1 cellular context compared by ENCODE assay signal in genomic region chr5:55570026-55570425, GRCh38.
TF ChIP-seq lines count a peak whose summit lies in the region.

No MANE protein-coding gene starts in this region.

TF ChIP-seq in H1, 55 proteins besides CTCF, POLR2A, EP300 and RAD21 (continued from another document):
- no peak for TF ChIP-seq EGR1 (IDR thresholded peaks at IDR 0.05; ENCODE audit: borderline replicate concordance, low read depth, low read length)
- TF ChIP-seq, protein P1, sequence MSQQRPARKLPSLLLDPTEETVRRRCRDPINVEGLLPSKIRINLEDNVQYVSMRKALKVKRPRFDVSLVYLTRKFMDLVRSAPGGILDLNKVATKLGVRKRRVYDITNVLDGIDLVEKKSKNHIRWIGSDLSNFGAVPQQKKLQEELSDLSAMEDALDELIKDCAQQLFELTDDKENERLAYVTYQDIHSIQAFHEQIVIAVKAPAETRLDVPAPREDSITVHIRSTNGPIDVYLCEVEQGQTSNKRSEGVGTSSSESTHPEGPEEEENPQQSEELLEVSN (IDR thresholded peaks at IDR 0.05), result no peak
- no peak for TF ChIP-seq TAF1 (IDR thresholded peaks at IDR 0.05; ENCODE audit: low read depth, low read length)
- no peak for TF ChIP-seq JUN (IDR thresholded peaks at IDR 0.05; ENCODE audit: low read depth, low read length)
- no peak for TF ChIP-seq SRF (IDR thresholded peaks at IDR 0.05; ENCODE audit: low read depth, low read length)
- no peak for TF ChIP-seq CHD2 (IDR thresholded peaks at IDR 0.05; ENCODE audit: low read length)
- no peak for TF ChIP-seq NANOG (IDR thresholded peaks at IDR 0.05; ENCODE audit: insufficient read depth, low read depth, low read length, poor library complexity, severe bottlenecking)
- no peak for TF ChIP-seq SP2 (IDR thresholded peaks at IDR 0.05; ENCODE audit: low read length)
- no peak for TF ChIP-seq EZH2 (IDR thresholded peaks at IDR 0.05; ENCODE audit: low read depth, low read length, severe bottlenecking)
- TF ChIP-seq RBBP5 (IDR thresholded peaks at IDR 0.05; ENCODE audit: borderline replicate concordance, low read depth, low read length), result no peak
- TF ChIP-seq, protein P2, sequence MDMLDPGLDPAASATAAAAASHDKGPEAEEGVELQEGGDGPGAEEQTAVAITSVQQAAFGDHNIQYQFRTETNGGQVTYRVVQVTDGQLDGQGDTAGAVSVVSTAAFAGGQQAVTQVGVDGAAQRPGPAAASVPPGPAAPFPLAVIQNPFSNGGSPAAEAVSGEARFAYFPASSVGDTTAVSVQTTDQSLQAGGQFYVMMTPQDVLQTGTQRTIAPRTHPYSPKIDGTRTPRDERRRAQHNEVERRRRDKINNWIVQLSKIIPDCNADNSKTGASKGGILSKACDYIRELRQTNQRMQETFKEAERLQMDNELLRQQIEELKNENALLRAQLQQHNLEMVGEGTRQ (IDR thresholded peaks at IDR 0.05; ENCODE audit: low read length), result no peak
- no peak for TF ChIP-seq PHF8 (conservative IDR thresholded peaks at IDR 0.05; ENCODE audit: low read depth, low read length)
- TF ChIP-seq TCF12 (IDR thresholded peaks at IDR 0.05; ENCODE audit: low read depth, low read length), result no peak
- no peak for TF ChIP-seq POU5F1 (IDR thresholded peaks at IDR 0.05; ENCODE audit: low read depth, low read length)
- TF ChIP-seq FOSL1 (IDR thresholded peaks at IDR 0.05; ENCODE audit: insufficient read depth, low read depth, low read length), result no peak
- no peak for TF ChIP-seq TAF7 (optimal IDR thresholded peaks at IDR 0.05; ENCODE audit: borderline replicate concordance, low read depth, low read length)
- no peak for TF ChIP-seq SP1 (IDR thresholded peaks at IDR 0.05; ENCODE audit: low read depth, low read length)
